Comparison of ENCODE assay signal across 16 cellular contexts in genomic region chr3:149703474-149703873, GRCh38. TPM values are rescaled to one million over a fixed set of nuclear protein-coding genes. Genes with fewer than 3 reads are reported as not detected.
DNase-seq lines count a peak whose midpoint lies in the region; ATAC-seq, FAIRE-seq and TF ChIP-seq lines count a peak whose summit lies in the region.
"Had no signal": no experiment of that assay in that cellular context is flagged by ENCODE, and none has a peak within 500 bp of the region (broad histone marks: within the 10 kb centered on the region; RNA-seq: fewer than 3 reads in every experiment).

No MANE protein-coding gene starts in this region.

- FAIRE-seq in GM19239 (lab: Jason Lieb, UNC), result no peak
- FAIRE-seq: frontal cortex, islet of Langerhans had no signal

- no peaks in the 10 kb centered on the region for H3K36me3 ChIP-seq in right atrium auricular region
- no peaks in the 10 kb centered on the region for H3K36me3 ChIP-seq in esophagus squamous epithelium
- no peaks in the 10 kb centered on the region for H3K36me3 ChIP-seq in mucosa of descending colon (ENCODE audit: low read depth)
- H3K36me3 ChIP-seq: SJCRH30 had no signal

- intact Hi-C loops in Right ventricle myocardium inferior (cut with DNase I), result no loop called here
- intact Hi-C loops in esophagus squamous epithelium (cut with DNase I), result no loop called here
- intact Hi-C loops in mucosa of descending colon (cut with DNase I, micrococcal nuclease), result no loop called here

- peaks cover 0 to 2% of the 10 kb centered on the region in 2 donors for H3K9me3 ChIP-seq in right atrium auricular region
- H3K9me3 ChIP-seq in esophagus squamous epithelium, result peaks cover 0 to 7% (median 6%) of the 10 kb centered on the region in 3 donors
- peaks cover 6% of the 10 kb centered on the region for H3K9me3 ChIP-seq in mucosa of descending colon
- H3K9me3 ChIP-seq: SJCRH30 had no signal

- WGBS in esophagus squamous epithelium, 2 donors, result 77 to 79% methylated on average over 2 of the region's 2 CpGs

- H3K27ac ChIP-seq in right atrium auricular region (no peak overlapping the region), esophagus squamous epithelium (peak overlapping the region in 3 of 4 donors; percentile 44 to 72 (median 53))
- H3K27ac ChIP-seq: SJCRH30, tibial artery had no signal

- ATAC-seq in Right ventricle myocardium inferior (peak; percentile 92), mucosa of descending colon (peak; percentile 53), HG03378 (IDR thresholded peaks at IDR 0.05; ENCODE audit: unreplicated experiment) (no peak)
- ATAC-seq: GM23338 had no signal

- TF ChIP-seq CTCF in right atrium auricular region (IDR thresholded peaks at IDR 0.05) (no peak), esophagus squamous epithelium (IDR thresholded peaks at IDR 0.05) (no peak), mucosa of descending colon (IDR thresholded peaks at IDR 0.05) (no peak)

- H3K27me3 ChIP-seq in right atrium auricular region (no peaks in the 10 kb centered on the region), esophagus squamous epithelium (no peaks in the 10 kb centered on the region)
- H3K27me3 ChIP-seq: SJCRH30, tibial artery had no signal

- H3K4me1 ChIP-seq in right atrium auricular region (no peaks in the 10 kb centered on the region), esophagus squamous epithelium (no peaks in the 10 kb centered on the region), mucosa of descending colon (ENCODE audit: low read depth) (peaks cover 2% of the 10 kb centered on the region)
- H3K4me1 ChIP-seq: tibial artery had no signal

- TF ChIP-seq POLR2A in esophagus squamous epithelium (IDR thresholded peaks at IDR 0.05), result no peak

- DNase-seq in Right ventricle myocardium inferior (ENCODE audit: missing footprints) (no peak), right atrium auricular region (ENCODE audit: low spot score) (no peak), esophagus squamous epithelium (lab: John Stamatoyannopoulos, UW) (no peak), mucosa of descending colon (peak in 1 of 3 donors; percentile 28), HuH-7.5 (ENCODE audit: low spot score) (no peak), Kasumi-1 (lab: John Stamatoyannopoulos, UW) (no peak), GM19239 (ENCODE audit: insufficient read length, low spot score) (no peak)
- DNase-seq: MV-4-11, NCI-H2171, posterior cingulate gyrus, SJCRH30 had no signal

- H3K4me3 ChIP-seq in right atrium auricular region, result no peak overlapping the region
- H3K4me3 ChIP-seq in esophagus squamous epithelium, result no peak overlapping the region
- no peak overlapping the region for H3K4me3 ChIP-seq in mucosa of descending colon
- H3K4me3 ChIP-seq: GM23338, SJCRH30, tibial artery had no signal

RNA-seq across cellular contexts. Expression of gene WWTR1, which starts 45.6 kb away (rescaled TPM):
- total RNA-seq in Right ventricle myocardium inferior, result 42.6 TPM
- total RNA-seq in right atrium auricular region, result 10 to 100 TPM; 53.4 to 73.1 TPM
- total RNA-seq in esophagus squamous epithelium, result 100 to 1,000 TPM in 1 of 4 donors, 10 to 100 TPM in 3; 35.7 to 116 (median 39.6) TPM
- 100 to 1,000 TPM in 1 of 3 donors, 10 to 100 TPM in 2; 11.6 to 217 (median 20.7) TPM for total RNA-seq in mucosa of descending colon

RNA-seq across cellular contexts. Expression of gene COMMD2, which starts 48.8 kb away (rescaled TPM):
- total RNA-seq in Right ventricle myocardium inferior, result 18.0 TPM
- 10 to 100 TPM; 10.3 to 10.6 TPM for total RNA-seq in right atrium auricular region
- 10 to 100 TPM; 11.1 to 29.2 (median 22.1) TPM for total RNA-seq in esophagus squamous epithelium
- 10 to 100 TPM; 19.7 to 26.9 (median 25.4) TPM for total RNA-seq in mucosa of descending colon

Comparison
In these comparisons a context has a peak if more than half of its experiments do, and no peak if none do; other contexts are left out.
1. H3K27ac ChIP-seq: peak in esophagus squamous epithelium (3 of 4); none in right atrium auricular region (0 of 2).